In genomic region chr5:65481635-65482271, GRCh38 we compare ENCODE assay signal across 1 cellular context.
TF ChIP-seq lines count a peak whose summit lies in the region.

Gene ADAMTS6, minus strand, starts transcription at chr5:65481920. Its CDS starts 8,247 bp downstream, at chr5:65473673.

TF ChIP-seq in HEK293, 187 proteins besides CTCF, POLR2A, EP300 and RAD21 (continued from another document and continues in another):
- TF ChIP-seq ZNF157 (tag by site-specific recombination; IDR thresholded peaks at IDR 0.05) (no peak), ZNF624 (tag by site-specific recombination; IDR thresholded peaks at IDR 0.05) (no peak), ZNF48 (tag by site-specific recombination; IDR thresholded peaks at IDR 0.05) (no peak), ZNF354C (tag by site-specific recombination; IDR thresholded peaks at IDR 0.05; ENCODE audit: borderline replicate concordance, low read depth) (no peak), ZNF510 (tag by site-specific recombination; IDR thresholded peaks at IDR 0.05; ENCODE audit: insufficient replicate concordance) (no peak), ZSCAN16 (tag by site-specific recombination; IDR thresholded peaks at IDR 0.05) (no peak), ZBTB8A (tag by site-specific recombination; IDR thresholded peaks at IDR 0.05) (no peak), SCRT1 (tag by site-specific recombination; IDR thresholded peaks at IDR 0.05; ENCODE audit: borderline replicate concordance) (no peak), ZNF76 (tag by site-specific recombination; IDR thresholded peaks at IDR 0.05; ENCODE audit: borderline replicate concordance, low read depth) (no peak), PRDM1 (tag by site-specific recombination; IDR thresholded peaks at IDR 0.05) (peak; percentile 95), ZNF777 (tag by site-specific recombination; IDR thresholded peaks at IDR 0.05; ENCODE audit: borderline replicate concordance) (no peak), SP3 (tag by site-specific recombination; IDR thresholded peaks at IDR 0.05) (peak; percentile 41), ZNF223 (tag by site-specific recombination; IDR thresholded peaks at IDR 0.05) (no peak), ZNF202 (tag by site-specific recombination; IDR thresholded peaks at IDR 0.05; ENCODE audit: borderline replicate concordance) (no peak), OSR2 (tag by site-specific recombination; IDR thresholded peaks at IDR 0.05) (peak; percentile 78), BCL6B (tag by site-specific recombination; IDR thresholded peaks at IDR 0.05) (no peak), ZNF837 (tag by site-specific recombination; IDR thresholded peaks at IDR 0.05) (no peak), ZNF843 (tag by site-specific recombination; IDR thresholded peaks at IDR 0.05) (no peak), ZNF37A (tag by site-specific recombination; IDR thresholded peaks at IDR 0.05) (no peak), GLI4 (tag by site-specific recombination; IDR thresholded peaks at IDR 0.05) (no peak), ZNF19 (tag by site-specific recombination; IDR thresholded peaks at IDR 0.05; ENCODE audit: low read depth) (no peak), ZNF549 (tag by site-specific recombination; IDR thresholded peaks at IDR 0.05) (no peak), PRDM4 (tag by site-specific recombination; IDR thresholded peaks at IDR 0.05) (0 out of 2 replicates have a peak, but pooled peaks have one; percentile 19), MEIS1 (CRISPR knock-in tag; IDR thresholded peaks at IDR 0.05; ENCODE audit: borderline replicate concordance) (no peak), ZIC2 (tag by site-specific recombination; IDR thresholded peaks at IDR 0.05) (no peak), PBX3 (CRISPR knock-in tag; IDR thresholded peaks at IDR 0.05) (no peak), ZNF311 (tag by site-specific recombination; IDR thresholded peaks at IDR 0.05; ENCODE audit: borderline replicate concordance) (no peak), ZNF560 (tag by site-specific recombination; IDR thresholded peaks at IDR 0.05; ENCODE audit: borderline replicate concordance) (no peak), ZNF214 (tag by site-specific recombination; IDR thresholded peaks at IDR 0.05; ENCODE audit: borderline replicate concordance) (no peak), ZNF324 (tag by site-specific recombination; IDR thresholded peaks at IDR 0.05) (no peak), ZFP69B (tag by site-specific recombination; IDR thresholded peaks at IDR 0.05) (no peak), ZNF280C (tag by site-specific recombination; IDR thresholded peaks at IDR 0.05) (no peak), ZNF701 (tag by site-specific recombination; IDR thresholded peaks at IDR 0.05) (no peak), ZNF292 (tag by site-specific recombination; IDR thresholded peaks at IDR 0.05; ENCODE audit: borderline replicate concordance, low read depth) (no peak), ZNF600 (tag by site-specific recombination; IDR thresholded peaks at IDR 0.05) (peak; percentile 79), ZNF664 (tag by site-specific recombination; IDR thresholded peaks at IDR 0.05) (no peak), ZNF792 (tag by site-specific recombination; IDR thresholded peaks at IDR 0.05) (no peak), ZNF610 (tag by site-specific recombination; IDR thresholded peaks at IDR 0.05; ENCODE audit: borderline replicate concordance) (no peak), HOXA7 (CRISPR knock-in tag; IDR thresholded peaks at IDR 0.05; ENCODE audit: borderline replicate concordance) (no peak), ZNF174 (tag by site-specific recombination; IDR thresholded peaks at IDR 0.05) (no peak), ZNF175 (tag by site-specific recombination; IDR thresholded peaks at IDR 0.05) (no peak), KLF8 (tag by site-specific recombination; IDR thresholded peaks at IDR 0.05) (no peak), ZNF561 (tag by site-specific recombination; IDR thresholded peaks at IDR 0.05; ENCODE audit: borderline replicate concordance) (0 out of 2 replicates have a peak, but pooled peaks have one; percentile 35), GLIS1 (tag by site-specific recombination; IDR thresholded peaks at IDR 0.05) (peak; percentile 39; the same call in 1 of the 2 replicates), ZNF791 (tag by site-specific recombination; IDR thresholded peaks at IDR 0.05) (no peak)
- TF ChIP-seq, protein P1, sequence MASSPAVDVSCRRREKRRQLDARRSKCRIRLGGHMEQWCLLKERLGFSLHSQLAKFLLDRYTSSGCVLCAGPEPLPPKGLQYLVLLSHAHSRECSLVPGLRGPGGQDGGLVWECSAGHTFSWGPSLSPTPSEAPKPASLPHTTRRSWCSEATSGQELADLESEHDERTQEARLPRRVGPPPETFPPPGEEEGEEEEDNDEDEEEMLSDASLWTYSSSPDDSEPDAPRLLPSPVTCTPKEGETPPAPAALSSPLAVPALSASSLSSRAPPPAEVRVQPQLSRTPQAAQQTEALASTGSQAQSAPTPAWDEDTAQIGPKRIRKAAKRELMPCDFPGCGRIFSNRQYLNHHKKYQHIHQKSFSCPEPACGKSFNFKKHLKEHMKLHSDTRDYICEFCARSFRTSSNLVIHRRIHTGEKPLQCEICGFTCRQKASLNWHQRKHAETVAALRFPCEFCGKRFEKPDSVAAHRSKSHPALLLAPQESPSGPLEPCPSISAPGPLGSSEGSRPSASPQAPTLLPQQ (tag by site-specific recombination; IDR thresholded peaks at IDR 0.05) = no peak
- TF ChIP-seq, protein P2, sequence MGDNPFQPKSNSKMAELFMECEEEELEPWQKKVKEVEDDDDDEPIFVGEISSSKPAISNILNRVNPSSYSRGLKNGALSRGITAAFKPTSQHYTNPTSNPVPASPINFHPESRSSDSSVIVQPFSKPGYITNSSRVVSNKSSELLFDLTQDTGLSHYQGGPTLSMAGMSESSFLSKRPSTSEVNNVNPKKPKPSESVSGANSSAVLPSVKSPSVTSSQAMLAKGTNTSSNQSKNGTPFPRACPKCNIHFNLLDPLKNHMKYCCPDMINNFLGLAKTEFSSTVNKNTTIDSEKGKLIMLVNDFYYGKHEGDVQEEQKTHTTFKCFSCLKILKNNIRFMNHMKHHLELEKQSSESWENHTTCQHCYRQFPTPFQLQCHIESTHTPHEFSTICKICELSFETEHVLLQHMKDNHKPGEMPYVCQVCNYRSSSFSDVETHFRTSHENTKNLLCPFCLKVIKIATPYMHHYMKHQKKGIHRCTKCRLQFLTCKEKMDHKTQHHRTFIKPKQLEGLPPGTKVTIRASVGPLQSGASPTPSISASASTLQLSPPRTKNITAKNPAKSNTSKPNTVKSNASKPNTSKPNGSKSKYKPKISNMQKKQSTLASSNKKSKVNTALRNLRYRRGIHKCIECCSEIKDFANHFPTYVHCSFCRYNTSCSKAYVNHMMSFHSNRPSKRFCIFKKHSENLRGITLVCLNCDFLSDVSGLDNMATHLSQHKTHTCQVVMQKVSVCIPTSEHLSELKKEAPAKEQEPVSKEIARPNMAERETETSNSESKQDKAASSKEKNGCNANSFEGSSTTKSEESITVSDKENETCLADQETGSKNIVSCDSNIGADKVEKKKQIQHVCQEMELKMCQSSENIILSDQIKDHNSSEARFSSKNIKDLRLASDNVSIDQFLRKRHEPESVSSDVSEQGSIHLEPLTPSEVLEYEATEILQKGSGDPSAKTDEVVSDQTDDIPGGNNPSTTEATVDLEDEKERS (tag by site-specific recombination; IDR thresholded peaks at IDR 0.05) = no peak
- TF ChIP-seq, protein P3, sequence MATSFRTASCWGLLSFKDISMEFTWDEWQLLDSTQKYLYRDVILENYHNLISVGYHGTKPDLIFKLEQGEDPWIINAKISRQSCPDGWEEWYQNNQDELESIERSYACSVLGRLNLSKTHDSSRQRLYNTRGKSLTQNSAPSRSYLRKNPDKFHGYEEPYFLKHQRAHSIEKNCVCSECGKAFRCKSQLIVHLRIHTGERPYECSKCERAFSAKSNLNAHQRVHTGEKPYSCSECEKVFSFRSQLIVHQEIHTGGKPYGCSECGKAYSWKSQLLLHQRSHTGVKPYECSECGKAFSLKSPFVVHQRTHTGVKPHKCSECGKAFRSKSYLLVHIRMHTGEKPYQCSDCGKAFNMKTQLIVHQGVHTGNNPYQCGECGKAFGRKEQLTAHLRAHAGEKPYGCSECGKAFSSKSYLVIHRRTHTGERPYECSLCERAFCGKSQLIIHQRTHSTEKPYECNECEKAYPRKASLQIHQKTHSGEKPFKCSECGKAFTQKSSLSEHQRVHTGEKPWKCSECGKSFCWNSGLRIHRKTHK (tag by site-specific recombination; IDR thresholded peaks at IDR 0.05) = no peak
- TF ChIP-seq, protein P4, sequence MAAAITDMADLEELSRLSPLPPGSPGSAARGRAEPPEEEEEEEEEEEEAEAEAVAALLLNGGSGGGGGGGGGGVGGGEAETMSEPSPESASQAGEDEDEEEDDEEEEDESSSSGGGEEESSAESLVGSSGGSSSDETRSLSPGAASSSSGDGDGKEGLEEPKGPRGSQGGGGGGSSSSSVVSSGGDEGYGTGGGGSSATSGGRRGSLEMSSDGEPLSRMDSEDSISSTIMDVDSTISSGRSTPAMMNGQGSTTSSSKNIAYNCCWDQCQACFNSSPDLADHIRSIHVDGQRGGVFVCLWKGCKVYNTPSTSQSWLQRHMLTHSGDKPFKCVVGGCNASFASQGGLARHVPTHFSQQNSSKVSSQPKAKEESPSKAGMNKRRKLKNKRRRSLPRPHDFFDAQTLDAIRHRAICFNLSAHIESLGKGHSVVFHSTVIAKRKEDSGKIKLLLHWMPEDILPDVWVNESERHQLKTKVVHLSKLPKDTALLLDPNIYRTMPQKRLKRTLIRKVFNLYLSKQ (tag by site-specific recombination; IDR thresholded peaks at IDR 0.05; ENCODE audit: borderline replicate concordance) = no peak
- TF ChIP-seq, protein P5, sequence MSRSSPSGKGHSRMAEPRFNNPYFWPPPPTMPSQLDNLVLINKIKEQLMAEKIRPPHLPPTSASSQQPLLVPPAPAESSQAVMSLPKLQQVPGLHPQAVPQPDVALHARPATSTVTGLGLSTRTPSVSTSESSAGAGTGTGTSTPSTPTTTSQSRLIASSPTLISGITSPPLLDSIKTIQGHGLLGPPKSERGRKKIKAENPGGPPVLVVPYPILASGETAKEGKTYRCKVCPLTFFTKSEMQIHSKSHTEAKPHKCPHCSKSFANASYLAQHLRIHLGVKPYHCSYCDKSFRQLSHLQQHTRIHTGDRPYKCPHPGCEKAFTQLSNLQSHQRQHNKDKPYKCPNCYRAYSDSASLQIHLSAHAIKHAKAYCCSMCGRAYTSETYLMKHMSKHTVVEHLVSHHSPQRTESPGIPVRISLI (tag by site-specific recombination; IDR thresholded peaks at IDR 0.05) = no peak
- TF ChIP-seq, protein P6, sequence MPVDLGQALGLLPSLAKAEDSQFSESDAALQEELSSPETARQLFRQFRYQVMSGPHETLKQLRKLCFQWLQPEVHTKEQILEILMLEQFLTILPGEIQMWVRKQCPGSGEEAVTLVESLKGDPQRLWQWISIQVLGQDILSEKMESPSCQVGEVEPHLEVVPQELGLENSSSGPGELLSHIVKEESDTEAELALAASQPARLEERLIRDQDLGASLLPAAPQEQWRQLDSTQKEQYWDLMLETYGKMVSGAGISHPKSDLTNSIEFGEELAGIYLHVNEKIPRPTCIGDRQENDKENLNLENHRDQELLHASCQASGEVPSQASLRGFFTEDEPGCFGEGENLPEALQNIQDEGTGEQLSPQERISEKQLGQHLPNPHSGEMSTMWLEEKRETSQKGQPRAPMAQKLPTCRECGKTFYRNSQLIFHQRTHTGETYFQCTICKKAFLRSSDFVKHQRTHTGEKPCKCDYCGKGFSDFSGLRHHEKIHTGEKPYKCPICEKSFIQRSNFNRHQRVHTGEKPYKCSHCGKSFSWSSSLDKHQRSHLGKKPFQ (tag by site-specific recombination; IDR thresholded peaks at IDR 0.05) = peak; percentile 52; the same call in 1 of the 2 replicates
